1 cellular context compared by ENCODE assay signal in the genomic region with DNA sequence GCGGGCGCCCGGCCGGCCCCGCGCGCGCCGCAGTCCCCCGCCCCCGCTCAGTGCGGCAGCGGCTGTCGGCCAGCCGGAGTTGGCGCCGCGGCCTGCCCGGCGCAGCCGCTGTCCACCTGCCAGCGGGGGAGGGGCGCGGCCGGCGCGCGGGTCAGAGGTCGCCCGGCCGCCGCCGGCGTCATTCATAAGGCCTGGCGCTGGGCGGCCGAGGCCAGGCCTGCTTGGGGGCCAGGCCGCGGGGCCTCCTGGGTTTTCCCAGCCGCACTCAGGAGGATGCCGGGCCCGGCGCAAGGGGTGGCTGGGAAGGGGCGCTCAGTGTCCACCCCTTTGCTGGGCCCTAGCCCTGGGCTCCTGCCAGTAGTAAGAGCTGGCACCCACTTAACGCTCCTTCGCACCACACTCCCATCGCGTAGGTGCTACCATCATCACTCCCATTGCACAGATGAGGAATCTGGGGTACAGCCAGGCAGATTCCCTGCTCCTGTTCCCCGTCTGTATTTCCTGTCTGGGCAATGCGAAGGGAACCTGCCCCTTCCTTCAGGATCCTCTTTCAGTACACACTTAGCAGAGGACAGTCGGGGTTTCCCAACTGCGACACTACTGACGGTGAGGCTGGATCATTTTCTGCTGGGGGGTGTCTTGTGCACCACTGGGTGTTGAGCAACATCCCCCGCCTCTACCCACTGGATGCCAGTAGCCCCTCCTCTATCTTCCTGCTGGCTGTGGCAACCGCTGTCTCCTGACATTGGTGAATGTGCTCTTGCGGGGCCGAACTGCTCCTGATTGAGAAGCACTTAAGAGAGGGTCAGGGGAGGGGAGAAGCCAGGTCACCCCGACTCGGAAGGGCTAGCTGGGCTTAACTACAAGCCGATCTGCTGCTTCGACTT.
TF ChIP-seq lines count a peak whose summit lies in the region.

No MANE protein-coding gene starts in this region.

TF ChIP-seq in HepG2, 621 proteins besides CTCF, POLR2A, EP300 and RAD21 (continued from another document):
- TF ChIP-seq MAZ (IDR thresholded peaks at IDR 0.05; ENCODE audit: borderline replicate concordance, low read depth, low read length) (no peak; the same call in 1 of the 2 replicates), MAZ (CRISPR knock-in tag; IDR thresholded peaks at IDR 0.05; ENCODE audit: low read depth) (peak; percentile 37; the same call in 1 of the 2 replicates), ZBTB20 (CRISPR knock-in tag; IDR thresholded peaks at IDR 0.05; ENCODE audit: borderline replicate concordance, low read depth) (no peak), ZFP41 (CRISPR knock-in tag; IDR thresholded peaks at IDR 0.05; ENCODE audit: borderline replicate concordance) (no peak)
- TF ChIP-seq, protein P1, sequence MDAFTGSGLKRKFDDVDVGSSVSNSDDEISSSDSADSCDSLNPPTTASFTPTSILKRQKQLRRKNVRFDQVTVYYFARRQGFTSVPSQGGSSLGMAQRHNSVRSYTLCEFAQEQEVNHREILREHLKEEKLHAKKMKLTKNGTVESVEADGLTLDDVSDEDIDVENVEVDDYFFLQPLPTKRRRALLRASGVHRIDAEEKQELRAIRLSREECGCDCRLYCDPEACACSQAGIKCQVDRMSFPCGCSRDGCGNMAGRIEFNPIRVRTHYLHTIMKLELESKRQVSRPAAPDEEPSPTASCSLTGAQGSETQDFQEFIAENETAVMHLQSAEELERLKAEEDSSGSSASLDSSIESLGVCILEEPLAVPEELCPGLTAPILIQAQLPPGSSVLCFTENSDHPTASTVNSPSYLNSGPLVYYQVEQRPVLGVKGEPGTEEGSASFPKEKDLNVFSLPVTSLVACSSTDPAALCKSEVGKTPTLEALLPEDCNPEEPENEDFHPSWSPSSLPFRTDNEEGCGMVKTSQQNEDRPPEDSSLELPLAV (CRISPR knock-in tag; conservative IDR thresholded peaks at IDR 0.05; ENCODE audit: low read depth): no peak
